In genomic region chr17:9451919-9452318, GRCh38 we compare ENCODE assay signal across 1 cellular context.
TF ChIP-seq lines count a peak whose summit lies in the region.

No MANE protein-coding gene starts in this region.

TF ChIP-seq in HCT116, 20 proteins besides CTCF, POLR2A, EP300 and RAD21 (continued from another document):
- TF ChIP-seq REST (IDR thresholded peaks at IDR 0.05; ENCODE audit: low read depth) (no peak), TCF7L2 (IDR thresholded peaks at IDR 0.05; ENCODE audit: borderline replicate concordance, extremely low read depth, insufficient read depth, insufficient read length) (no peak)
TF ChIP-seq in HCT116: peak in this region for 0.
